In the genomic region with DNA sequence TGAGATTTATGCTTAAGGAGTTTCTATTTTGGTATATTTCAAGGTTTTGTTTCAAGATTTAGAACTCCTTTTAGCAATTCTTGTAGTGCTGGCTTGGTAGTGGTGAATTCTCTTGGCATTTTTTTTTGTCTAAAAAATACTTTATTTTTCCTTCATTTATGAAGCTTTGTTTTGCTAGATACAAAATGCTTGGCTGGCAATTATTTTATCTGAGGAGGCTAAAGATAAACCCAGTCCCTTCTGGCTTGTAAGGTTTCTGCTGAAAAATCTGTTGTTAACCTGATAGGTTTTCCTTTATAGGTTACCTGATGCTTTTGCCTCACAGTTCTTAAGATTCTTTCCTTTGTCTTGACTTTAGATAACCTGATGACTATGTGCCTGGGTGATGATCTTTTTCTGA, we compare ENCODE assay signal across 2 cellular contexts. TPM values are rescaled to one million over a fixed set of nuclear protein-coding genes. Genes with fewer than 3 reads are reported as not detected.
"Had no signal": no experiment of that assay in that cellular context is flagged by ENCODE, and none has a peak within 500 bp of the region (broad histone marks: within the 10 kb centered on the region; RNA-seq: fewer than 3 reads in every experiment).

No MANE protein-coding gene starts in this region.

RNA-seq across cellular contexts. Expression of a gene that starts 24.3 kb away (rescaled TPM):
- total RNA-seq: G401, GM12878 had no signal
